18 cellular contexts compared by ENCODE assay signal in genomic region chr3:119279844-119280243, GRCh38. TPM values are rescaled to one million over a fixed set of nuclear protein-coding genes. Genes with fewer than 3 reads are reported as not detected.
DNase-seq lines count a peak whose midpoint lies in the region; ATAC-seq, FAIRE-seq and TF ChIP-seq lines count a peak whose summit lies in the region.
"Had no signal": no experiment of that assay in that cellular context is flagged by ENCODE, and none has a peak within 500 bp of the region (broad histone marks: within the 10 kb centered on the region; RNA-seq: fewer than 3 reads in every experiment).

No MANE protein-coding gene starts in this region.

- peaks cover 0 to 6% (median 0%) of the 10 kb centered on the region in 4 experiments; a peak in 1 of 7 replicates for H3K4me1 ChIP-seq in H1 (replicated peaks in 1 of 4; ENCODE audit: control insufficient read depth in 3 of 4, insufficient read depth in 4 of 4, low read length in 3 of 4)
- H3K4me1 ChIP-seq in left lung = peaks cover 0 to 15% of the 10 kb centered on the region in 2 donors
- peaks cover 0 to 9% (median 8%) of the 10 kb centered on the region in 4 donors for H3K4me1 ChIP-seq in sigmoid colon
- no peaks in the 10 kb centered on the region for H3K4me1 ChIP-seq in uterus
- H3K4me1 ChIP-seq in smooth muscle cell (ENCODE audit: low read depth) = no peaks in the 10 kb centered on the region
- H3K4me1 ChIP-seq: adrenal gland had no signal

- CTCF ChIA-PET in H1 (lab: Charles Lee; ENCODE audit: partially characterized antibody) = interaction anchor here (1.0 kb wide), 1 partner anchor 144 kb away, joined by 3 read pairs; no protein-coding TSS in a partner anchor

- no peak overlapping the region for H2BK12ac ChIP-seq in H1 (ENCODE audit: low read depth, low read length)

- H3K9ac ChIP-seq in H1 (replicated peaks in 1 of 4; ENCODE audit: extremely low read depth in 1 of 4, low read depth in 3 of 4, low read length in 3 of 4) (no peak overlapping the region), smooth muscle cell (ENCODE audit: low read depth) (no peak overlapping the region)

- H3K27ac ChIP-seq in H1 (ENCODE audit: low read depth, low read length) (no peak overlapping the region), left lung (peak overlapping the region; percentile 48 to 68), sigmoid colon (peak overlapping the region; percentile 56 to 63 (median 62)), uterus (peak overlapping the region; percentile 65 to 66), smooth muscle cell (ENCODE audit: low read depth) (no peak overlapping the region)

- H2AFZ ChIP-seq in H1 (ENCODE audit: low read length) = peak overlapping the region; percentile 9; the same call in 1 of the 2 replicates
- H2AFZ ChIP-seq in smooth muscle cell (ENCODE audit: low read depth) = no peak overlapping the region

- H3K23me2 ChIP-seq in H1 (ENCODE audit: low read depth, low read length) = no peaks in the 10 kb centered on the region

- H3K79me2 ChIP-seq in H1 (ENCODE audit: control insufficient read depth in 1 of 2, insufficient read depth in 2 of 2, low read length in 2 of 2) = no peaks in the 10 kb centered on the region
- H3K79me2 ChIP-seq in smooth muscle cell (ENCODE audit: low read depth) = no peaks in the 10 kb centered on the region

- H2BK20ac ChIP-seq in H1 (ENCODE audit: low read length) = no peak overlapping the region

- H3K9me3 ChIP-seq in H1 (ENCODE audit: insufficient read depth in 2 of 2, low read depth in 1 of 2, low read length in 1 of 2) (peaks cover 12 to 17% of the 10 kb centered on the region in 2 experiments), left lung (peaks cover 0 to 13% of the 10 kb centered on the region in 2 donors), sigmoid colon (peaks cover 0 to 6% (median 0%) of the 10 kb centered on the region in 4 donors), uterus (no peaks in the 10 kb centered on the region), smooth muscle cell (replicated peaks; ENCODE audit: low read depth) (no peaks in the 10 kb centered on the region)

- H3K4me3 ChIP-seq in H1 (ENCODE audit: extremely low read depth in 1 of 4, insufficient read depth in 2 of 4, low read depth in 3 of 4, low read length in 4 of 4) (no peak overlapping the region), left lung (no peak overlapping the region), sigmoid colon (no peak overlapping the region), uterus (no peak overlapping the region), smooth muscle cell (no peak overlapping the region)
- H3K4me3 ChIP-seq: adrenal gland had no signal

- H2BK5ac ChIP-seq in H1 (ENCODE audit: low read depth, low read length) = no peak overlapping the region

- no peaks in the 10 kb centered on the region for H3K79me1 ChIP-seq in H1 (ENCODE audit: low read depth, low read length)

- H2BK120ac ChIP-seq in H1 (replicated peaks; ENCODE audit: low read depth, low read length) = no peak overlapping the region

- H3F3A ChIP-seq in smooth muscle cell (ENCODE audit: low read depth) = no peaks in the 10 kb centered on the region

- H3K4ac ChIP-seq in H1 (replicated peaks; ENCODE audit: insufficient read length, low read depth, low read length) = peak overlapping the region; percentile 2

- H3K27me3 ChIP-seq in H1 (replicated peaks in 1 of 4; ENCODE audit: control insufficient read depth in 3 of 4, extremely low read depth in 1 of 4, insufficient read depth in 3 of 4, low read length in 3 of 4) (no peaks in the 10 kb centered on the region), left lung (no peaks in the 10 kb centered on the region), sigmoid colon (no peaks in the 10 kb centered on the region), uterus (no peaks in the 10 kb centered on the region), smooth muscle cell (ENCODE audit: low read depth) (no peaks in the 10 kb centered on the region)
- H3K27me3 ChIP-seq: adrenal gland had no signal

- H4K8ac ChIP-seq in H1 (ENCODE audit: extremely low read depth, insufficient read depth, low read length) = no peak overlapping the region

- H3K56ac ChIP-seq in H1 (replicated peaks; ENCODE audit: insufficient read length, low read depth, low read length) = no peak overlapping the region

- TF ChIP-seq CTCF in H1 (IDR thresholded peaks at IDR 0.05; ENCODE audit: control extremely low read depth in 1 of 3, insufficient read depth in 1 of 3, low read depth in 1 of 3, low read length in 3 of 3) = no peak
- no peak for TF ChIP-seq CTCF in left lung (IDR thresholded peaks at IDR 0.05)
- no peak for TF ChIP-seq CTCF in sigmoid colon (IDR thresholded peaks at IDR 0.05)
- TF ChIP-seq CTCF in uterus (IDR thresholded peaks at IDR 0.05) = no peak
- no peak for TF ChIP-seq CTCF in smooth muscle cell (IDR thresholded peaks at IDR 0.05; ENCODE audit: borderline replicate concordance, insufficient read depth, poor library complexity, severe bottlenecking)

- no peak for FAIRE-seq in H1 (lab: Jason Lieb, UNC)
- FAIRE-seq: D721Med, endometrium, G401.6 had no signal

- H3K18ac ChIP-seq in H1 (ENCODE audit: extremely low read depth, low read length) = no peak overlapping the region

- H4K20me1 ChIP-seq in H1 (replicated peaks in 1 of 2; ENCODE audit: control insufficient read depth in 1 of 2, insufficient read depth in 2 of 2, low read length in 2 of 2) = no peaks in the 10 kb centered on the region
- H4K20me1 ChIP-seq in smooth muscle cell (ENCODE audit: low read depth) = no peaks in the 10 kb centered on the region

- ATAC-seq in left lung (no peak), GM19035 (IDR thresholded peaks at IDR 0.05; ENCODE audit: unreplicated experiment) (no peak)
- ATAC-seq: T-helper 17 cell had no signal

- H3K23ac ChIP-seq in H1 (ENCODE audit: insufficient read length) = no peak overlapping the region

- H2BK15ac ChIP-seq in H1 (ENCODE audit: low read length) = no peak overlapping the region

- in situ Hi-C loops in KBM-7 (cut with MboI; ENCODE audit: low pct_unique_long_range_greater_than_20kb, low sequenced_read_pairs) = no loop called here

- H3K4me2 ChIP-seq in H1 (ENCODE audit: insufficient read depth in 1 of 2, low read depth in 2 of 2, low read length in 2 of 2) = no peak overlapping the region
- H3K4me2 ChIP-seq in smooth muscle cell = no peak overlapping the region

- intact Hi-C loops in left lung (cut with DNase I) (no loop called here), sigmoid colon (cut with DNase I) (loop anchor here (10.0 kb wide), 2 partner anchors 75 to 105 kb away; no protein-coding TSS in a partner anchor), uterus (cut with DNase I; ENCODE audit: low total_unique reads) (no loop called here)

- no peak for TF ChIP-seq RAD21 in H1 (IDR thresholded peaks at IDR 0.05 in 1 of 2, conservative IDR thresholded peaks at IDR 0.05 in 1 of 2; ENCODE audit: low read depth in 2 of 2, low read length in 2 of 2)

- POLR2A ChIA-PET in H1 (lab: Charles Lee; ENCODE audit: partially characterized antibody) = interaction anchor here (0.7 to 1.6 kb wide), 2 partner anchors 11 to 43 kb away, joined by 3 to 6 read pairs; no protein-coding TSS in a partner anchor

- TF ChIP-seq EP300 in H1 (IDR thresholded peaks at IDR 0.05; ENCODE audit: borderline replicate concordance in 1 of 2, low read depth in 2 of 2, low read length in 2 of 2) = no peak
- no peak for TF ChIP-seq EP300 in sigmoid colon (IDR thresholded peaks at IDR 0.05)

- TF ChIP-seq POLR2A in H1 (IDR thresholded peaks at IDR 0.05; ENCODE audit: control extremely low read depth in 1 of 2, low read depth in 2 of 2, low read length in 2 of 2) = no peak
- TF ChIP-seq POLR2A in sigmoid colon (IDR thresholded peaks at IDR 0.05) = no peak
- no peak for TF ChIP-seq POLR2A in uterus (IDR thresholded peaks at IDR 0.05)

- H3K36me3 ChIP-seq in H1 (ENCODE audit: control insufficient read depth in 2 of 4, insufficient read depth in 4 of 4, low read length in 3 of 4) = no peaks in the 10 kb centered on the region
- no peaks in the 10 kb centered on the region for H3K36me3 ChIP-seq in left lung
- no peaks in the 10 kb centered on the region for H3K36me3 ChIP-seq in sigmoid colon
- no peaks in the 10 kb centered on the region for H3K36me3 ChIP-seq in uterus
- H3K36me3 ChIP-seq in smooth muscle cell (ENCODE audit: low read depth) = no peaks in the 10 kb centered on the region
- H3K36me3 ChIP-seq: adrenal gland had no signal

- no peak overlapping the region for H4K5ac ChIP-seq in H1 (ENCODE audit: insufficient read length, low read depth, low read length)

- no peak overlapping the region for H2AK5ac ChIP-seq in H1 (ENCODE audit: low read depth, low read length)

- 85% methylated on average over 3 of the region's 3 CpGs; no CpG with 5 or more reads in 1 of the 2 experiments for WGBS in H1 (ENCODE audit: extremely low coverage in 1 of 2, insufficient coverage in 1 of 2, insufficient read length in 1 of 2, insufficient replicate concordance in 2 of 2, low coverage in 1 of 2, low lambda C conversion rate in 2 of 2, missing lambda C conversion rate in 1 of 2), 2 experiments
- 82 to 91% methylated on average over 3 of the region's 3 CpGs for WGBS in sigmoid colon, 2 donors
- WGBS in smooth muscle cell (ENCODE audit: low lambda C conversion rate) = 90% methylated on average over 3 of the region's 3 CpGs

- H4K91ac ChIP-seq in H1 (replicated peaks; ENCODE audit: insufficient read length, low read length) = no peak overlapping the region

- no peak overlapping the region for H3K14ac ChIP-seq in H1 (ENCODE audit: insufficient read length)

- no peak for DNase-seq in H1 (ENCODE audit: low read depth in 1 of 2, low spot score in 2 of 2)
- DNase-seq in left lung = no peak
- no peak for DNase-seq in sigmoid colon
- no peak for DNase-seq in uterus
- DNase-seq in smooth muscle cell (lab: John Stamatoyannopoulos, UW; ENCODE audit: unreplicated experiment) = no peak
- no peak for DNase-seq in KBM-7
- DNase-seq: activated B cell treated with CpG ODN at 0.5 μM for 24 hours; activated CD8-positive, alpha-beta memory T cell treated with anti-CD3 and anti-CD28 coated beads for 24 hours; adrenal gland; foreskin fibroblast; NCI-H2029; NCI-H510A treated with DMSO at 0.1 percent for 48 hours; posterior cingulate gyrus; T-helper 17 cell had no signal

RNA-seq across cellular contexts. Expression of gene ARHGAP31, which starts 14.3 kb away (rescaled TPM):
- total RNA-seq in H1 (2021; fragmentation: NEBNext Ultra II Directional; extraction: Animal tissue kit (Norgen Biotek cat#: 25700)) = 4.9 and 7.6 TPM in 2 replicates
- 1.1 and 2.3 TPM in 2 replicates for polyA plus RNA-seq in H1 (2011; rRNA removed)
- 1.8 TPM for polyA plus RNA-seq in H1 (2011; cell fraction: cytosol; rRNA removed)
- polyA plus RNA-seq in H1 (2011; cell fraction: nucleus; rRNA removed) = 2.4 TPM
- polyA plus RNA-seq in H1 (2012, experiment 1 of 2) = 1.3 to 2.2 TPM (median 2.0 TPM) in 4 replicates
- polyA plus RNA-seq in H1 (2012, experiment 2 of 2) = 0.96 TPM
- polyA plus RNA-seq in H1 (2013, experiment 1 of 2) = 1.7 TPM
- polyA plus RNA-seq in H1 (2013, experiment 2 of 2) = 1.6 TPM
- polyA minus RNA-seq in H1 (2011; rRNA and poly(A)+ RNA removed) = 4.4 and 8.3 TPM in 2 replicates
- polyA minus RNA-seq in H1 (2011; cell fraction: cytosol; rRNA and poly(A)+ RNA removed) = 2.6 TPM
- polyA minus RNA-seq in H1 (2011; cell fraction: nucleus; rRNA and poly(A)+ RNA removed) = 3.2 TPM
- 10 to 100 TPM; 61.8 to 70.3 TPM for total RNA-seq in left lung
- total RNA-seq in sigmoid colon = 10 to 100 TPM; 11.0 to 18.0 (median 12.0) TPM
- polyA plus RNA-seq in sigmoid colon = 1 to 10 TPM; 3.5 to 5.4 (median 5.2) TPM
- 10 to 100 TPM; 17.6 to 53.2 (median 29.4) TPM for total RNA-seq in uterus
- total RNA-seq in smooth muscle cell = 10.9 and 15.4 TPM in 2 replicates
- 5.6 and 6.1 TPM in 2 replicates for polyA plus RNA-seq in smooth muscle cell

RNA-seq across cellular contexts. Expression of gene B4GALT4, which starts 39.2 kb away (rescaled TPM):
- 44.7 and 56.5 TPM in 2 replicates for total RNA-seq in H1 (2021; fragmentation: NEBNext Ultra II Directional; extraction: Animal tissue kit (Norgen Biotek cat#: 25700))
- polyA plus RNA-seq in H1 (2011; rRNA removed) (12.9 and 14.6 TPM in 2 replicates), sigmoid colon (10 to 100 TPM; 31.5 to 45.6 (median 35.1) TPM), smooth muscle cell (28.8 and 36.8 TPM in 2 replicates)
- 31.8 TPM for polyA plus RNA-seq in H1 (2011; cell fraction: cytosol; rRNA removed)
- polyA plus RNA-seq in H1 (2011; cell fraction: nucleus; rRNA removed) = 16.4 TPM
- polyA plus RNA-seq in H1 (2012, experiment 1 of 2) = 44.5 to 54.6 TPM (median 49.9 TPM) in 4 replicates
- polyA plus RNA-seq in H1 (2012, experiment 2 of 2) = 8.6 TPM
- 56.1 TPM for polyA plus RNA-seq in H1 (2013, experiment 1 of 2)
- 59.9 TPM for polyA plus RNA-seq in H1 (2013, experiment 2 of 2)
- 36.3 and 36.8 TPM in 2 replicates for polyA minus RNA-seq in H1 (2011; rRNA and poly(A)+ RNA removed)
- polyA minus RNA-seq in H1 (2011; cell fraction: cytosol; rRNA and poly(A)+ RNA removed) = 31.9 TPM
- polyA minus RNA-seq in H1 (2011; cell fraction: nucleus; rRNA and poly(A)+ RNA removed) = 31.2 TPM
- total RNA-seq in left lung (10 to 100 TPM; 14.9 to 19.3 TPM), sigmoid colon (10 to 100 TPM; 12.1 to 15.8 (median 14.0) TPM), uterus (10 to 100 TPM; 21.6 to 74.1 (median 49.8) TPM), smooth muscle cell (33.5 and 37.3 TPM in 2 replicates)

Comparison
In these comparisons a context has a peak if more than half of its experiments do, and no peak if none do; other contexts are left out.
1. H3K27ac ChIP-seq: peak in left lung (2 of 2), sigmoid colon (4 of 4) and uterus (2 of 2); none in H1 (single experiment) and smooth muscle cell (single experiment).